In the genomic region with DNA sequence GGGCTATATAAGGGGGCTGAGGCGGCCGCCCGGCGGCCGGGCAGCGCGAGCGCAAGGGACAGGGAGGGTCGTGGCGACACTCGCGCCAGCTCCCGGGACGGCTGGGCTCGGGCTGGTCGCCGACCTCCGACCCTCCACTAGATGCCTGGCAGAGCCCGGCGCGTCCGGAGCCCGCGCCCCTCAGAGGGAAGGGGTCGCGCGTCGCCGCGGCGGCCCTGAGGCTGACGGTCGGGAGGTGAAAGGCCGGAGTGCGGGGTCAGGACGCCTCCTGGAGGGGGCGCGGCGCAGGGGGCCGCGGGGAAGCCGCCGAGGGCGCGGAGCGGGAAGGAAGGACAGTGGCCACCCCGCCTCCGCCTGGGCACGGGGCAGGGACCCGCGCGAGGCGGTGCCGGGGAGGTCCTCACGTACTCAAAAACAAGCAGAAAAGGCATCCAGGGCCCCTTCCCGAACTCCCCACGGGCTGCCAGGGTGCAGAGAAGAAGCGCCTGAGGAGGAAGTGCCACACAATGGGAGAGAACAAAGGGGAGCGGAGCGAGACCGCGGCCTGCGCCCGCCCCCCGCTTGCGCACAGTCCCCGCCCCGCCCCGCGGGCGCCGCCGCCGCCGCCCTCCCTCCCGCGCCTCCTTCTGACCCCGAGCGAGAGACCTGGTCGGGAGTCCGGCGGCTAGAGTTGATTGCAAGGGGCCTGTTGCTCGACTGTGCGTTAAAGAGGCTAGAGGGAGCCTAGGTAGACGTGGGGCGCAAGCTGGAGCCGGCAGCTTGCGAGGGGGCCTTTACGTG, we compare ENCODE assay signal across 8 cellular contexts. TPM values are rescaled to one million over a fixed set of nuclear protein-coding genes. Genes with fewer than 3 reads are reported as not detected.
DNase-seq lines count a peak whose midpoint lies in the region; ATAC-seq and TF ChIP-seq lines count a peak whose summit lies in the region.

No MANE protein-coding gene starts in this region.

- TF ChIP-seq CTCF in SK-N-SH (IDR thresholded peaks at IDR 0.05) (peak; percentile 43), ovary (IDR thresholded peaks at IDR 0.05) (peak; percentile 22 to 66 (median 65))

- no peaks in the 10 kb centered on the region for H4K20me1 ChIP-seq in GM23248 (ENCODE audit: insufficient read depth)
- 0 out of 2 replicates have a peak, but pooled peaks cover 4% of the 10 kb centered on the region for H4K20me1 ChIP-seq in Karpas-422 (ENCODE audit: insufficient read depth, low read depth, low read length)
- H4K20me1 ChIP-seq in SK-N-SH (ENCODE audit: insufficient read depth): peaks cover 17% of the 10 kb centered on the region

- H3K27me3 ChIP-seq in GM23248 (replicated peaks; ENCODE audit: insufficient read depth): no peaks in the 10 kb centered on the region
- 0 out of 2 replicates have a peak, but pooled peaks cover 2% of the 10 kb centered on the region for H3K27me3 ChIP-seq in Karpas-422 (ENCODE audit: low read length)
- no peaks in the 10 kb centered on the region for H3K27me3 ChIP-seq in SK-N-SH (ENCODE audit: insufficient read depth)
- no peaks in the 10 kb centered on the region for H3K27me3 ChIP-seq in ovary

- peak; percentile 78 for ATAC-seq in Right ventricle myocardium superior (ENCODE audit: poor library complexity)

- H2AFZ ChIP-seq in GM23248 (peak overlapping the region; percentile 55), Karpas-422 (ENCODE audit: low read length) (peak overlapping the region; percentile 36; the same call in 1 of the 2 replicates), SK-N-SH (ENCODE audit: low read depth) (0 out of 2 replicates have a peak overlapping the region, but pooled peaks have one; percentile 9)

- H3K4me2 ChIP-seq in GM23248 (ENCODE audit: unreplicated experiment) (peak overlapping the region; percentile 96), Karpas-422 (ENCODE audit: low read depth, low read length, poor library complexity, severe bottlenecking) (peak overlapping the region; percentile 91), SK-N-SH (peak overlapping the region; percentile 87)

- H3K9me3 ChIP-seq in GM23248 (ENCODE audit: low read depth): no peaks in the 10 kb centered on the region
- no peaks in the 10 kb centered on the region for H3K9me3 ChIP-seq in Karpas-422 (ENCODE audit: low read length)
- no peaks in the 10 kb centered on the region for H3K9me3 ChIP-seq in SK-N-SH
- no peaks in the 10 kb centered on the region for H3K9me3 ChIP-seq in ovary

- peak; percentile 12; the same call in 1 of the 2 replicates for TF ChIP-seq RAD21 in SK-N-SH (IDR thresholded peaks at IDR 0.05; ENCODE audit: low read length)

- TF ChIP-seq EP300 in SK-N-SH (IDR thresholded peaks at IDR 0.05; ENCODE audit: borderline replicate concordance in 1 of 2, low read depth in 1 of 2, low read length in 1 of 2): peak in 1 of 2 experiments; percentile 8; a peak in 2 of 4 replicates
- no peak for TF ChIP-seq EP300 in ovary (IDR thresholded peaks at IDR 0.05)

- DNase-seq in GDM1 (lab: John Stamatoyannopoulos, UW) (peak; percentile 46), GM23248 (peak; percentile 91), Karpas-422 (peak; percentile 87), SK-N-SH (peak; percentile 88), Right ventricle myocardium superior (peak; percentile 87), ovary (peak; percentile 75 to 89 (median 85))
- peak; percentile 29 for DNase-seq in activated naive CD8-positive, alpha-beta T cell treated with anti-CD3 and anti-CD28 coated beads, Interleukin-2, amount 50 U/mL, for 16 hours (ENCODE audit: low read depth, low spot score)

- 1 to 2% methylated on average over 35 to 70 of the region's 89 CpGs for WGBS in GM23248 (ENCODE audit: low coverage in 1 of 2, low lambda C conversion rate in 2 of 2, missing lambda C conversion rate in 2 of 2), 2 experiments
- 0% methylated on average over 9 of the region's 89 CpGs for WGBS in SK-N-SH (ENCODE audit: low lambda C conversion rate)
- WGBS in ovary, 3 donors: 1% methylated on average over 62 to 89 of the region's 89 CpGs
- under 1% methylated on average over 89 of the region's 89 CpGs for WGBS in urinary bladder

- H3K9me2 ChIP-seq in GM23248 (ENCODE audit: insufficient read depth): no peaks in the 10 kb centered on the region
- H3K9me2 ChIP-seq in Karpas-422 (replicated peaks; ENCODE audit: insufficient read depth, low read length): no peaks in the 10 kb centered on the region
- H3K9me2 ChIP-seq in SK-N-SH: no peaks in the 10 kb centered on the region

- peak; percentile 87 for TF ChIP-seq POLR2A in ovary (IDR thresholded peaks at IDR 0.05)

- H3K4me1 ChIP-seq in GM23248 (ENCODE audit: insufficient read depth) (peaks cover 19% of the 10 kb centered on the region), Karpas-422 (ENCODE audit: low read length) (peaks cover 40% of the 10 kb centered on the region), SK-N-SH (ENCODE audit: control insufficient read depth in 1 of 2, insufficient read depth in 2 of 2, low read depth in 1 of 2, low read length in 1 of 2) (peaks cover 3 to 19% of the 10 kb centered on the region in 2 experiments; a peak in 2 of 4 replicates), ovary (ENCODE audit: insufficient read depth) (peaks cover 3% of the 10 kb centered on the region), urinary bladder (ENCODE audit: insufficient read depth) (no peaks in the 10 kb centered on the region)

- no peaks in the 10 kb centered on the region for H3K36me3 ChIP-seq in GM23248 (ENCODE audit: low read depth)
- H3K36me3 ChIP-seq in Karpas-422 (ENCODE audit: insufficient read depth, low read length): no peaks in the 10 kb centered on the region
- H3K36me3 ChIP-seq in SK-N-SH (replicated peaks in 1 of 2; ENCODE audit: control insufficient read depth in 1 of 2, insufficient read depth in 2 of 2, low read length in 1 of 2): peaks cover 0 to 4% of the 10 kb centered on the region in 2 experiments
- H3K36me3 ChIP-seq in ovary: no peaks in the 10 kb centered on the region
- H3K36me3 ChIP-seq in urinary bladder (ENCODE audit: insufficient read depth): no peaks in the 10 kb centered on the region

- in situ Hi-C loops in GM23248 (cut with MboI): loop anchor here (10.0 kb wide), 1 partner anchor 308 kb away; no protein-coding TSS in a partner anchor

- intact Hi-C loops in Right ventricle myocardium superior (cut with DNase I): loop anchor here (5.0 to 10.0 kb wide), 3 partner anchors 171 to 308 kb away; no protein-coding TSS in a partner anchor
- intact Hi-C loops in ovary (cut with DNase I): loop anchor here in 2 of 4 donors (5.0 to 10.0 kb wide), 4 partner anchors 34 to 182 kb away; no protein-coding TSS in a partner anchor

- CTCF ChIA-PET in SK-N-SH (lab: Yijun Ruan, JAX): interaction anchor here (0.5 to 10.4 kb wide), 20 partner anchors 14 to 366 kb away, joined by 3 to 87 read pairs (median 4); no protein-coding TSS in a partner anchor

- H3K27ac ChIP-seq in GM23248 (peak overlapping the region; percentile 98), Karpas-422 (ENCODE audit: low read length) (peak overlapping the region; percentile 87), SK-N-SH (ENCODE audit: low read depth in 2 of 2, low read length in 1 of 2) (peak overlapping the region; percentile 97 to 99), ovary (peak overlapping the region; percentile 100), urinary bladder (ENCODE audit: low read depth) (peak overlapping the region; percentile 100)

- H3K4me3 ChIP-seq in GM23248 (peak overlapping the region; percentile 83), Karpas-422 (ENCODE audit: low read length) (peak overlapping the region; percentile 84), SK-N-SH (ENCODE audit: low read depth in 2 of 2, low read length in 1 of 2) (peak overlapping the region; percentile 63 to 66), ovary (peak overlapping the region; percentile 94), urinary bladder (ENCODE audit: low read depth, low read length) (peak overlapping the region; percentile 89)

- H3F3A ChIP-seq in GM23248 (ENCODE audit: insufficient read depth): peaks cover 57% of the 10 kb centered on the region
- peaks cover 29% of the 10 kb centered on the region for H3F3A ChIP-seq in SK-N-SH (replicated peaks; ENCODE audit: insufficient read depth)

- POLR2A ChIA-PET in SK-N-SH (lab: Yijun Ruan, JAX): interaction anchor here (0.5 to 5.5 kb wide), 52 partner anchors 11 to 460 kb away, joined by 3 to 70 read pairs (median 4); no protein-coding TSS in a partner anchor

- H3K79me2 ChIP-seq in GM23248 (ENCODE audit: insufficient read depth) (peaks cover 42% of the 10 kb centered on the region), Karpas-422 (ENCODE audit: low read length) (no peaks in the 10 kb centered on the region), SK-N-SH (ENCODE audit: insufficient read depth) (peaks cover 50% of the 10 kb centered on the region)

- peak overlapping the region; percentile 100 for H3K9ac ChIP-seq in GM23248
- peak overlapping the region; percentile 97 for H3K9ac ChIP-seq in Karpas-422 (ENCODE audit: low read length)
- H3K9ac ChIP-seq in SK-N-SH: peak overlapping the region; percentile 98

TF ChIP-seq in SK-N-SH, 30 proteins besides CTCF, POLR2A, EP300 and RAD21 (continues in another document):
- TF ChIP-seq MAX (IDR thresholded peaks at IDR 0.05; ENCODE audit: low read depth) (no peak; the same call in 1 of the 2 replicates), GATA2 (CRISPR knock-in tag; IDR thresholded peaks at IDR 0.05) (no peak), SIN3A (IDR thresholded peaks at IDR 0.05; ENCODE audit: borderline replicate concordance, low read depth, low read length) (no peak), MEF2A (IDR thresholded peaks at IDR 0.05; ENCODE audit: borderline replicate concordance, low read depth) (peak; percentile 95), RFX5 (IDR thresholded peaks at IDR 0.05; ENCODE audit: low read length) (no peak), GABPA (IDR thresholded peaks at IDR 0.05; ENCODE audit: low read depth) (no peak), RXRA (IDR thresholded peaks at IDR 0.05; ENCODE audit: borderline replicate concordance, low read depth) (peak; percentile 43; the same call in 1 of the 2 replicates), TEAD4 (IDR thresholded peaks at IDR 0.05; ENCODE audit: borderline replicate concordance, insufficient read depth) (no peak), POLR2AphosphoS5 (IDR thresholded peaks at IDR 0.05; ENCODE audit: low read depth, low read length) (peak; percentile 93), NRF1 (IDR thresholded peaks at IDR 0.05; ENCODE audit: low read depth, low read length) (peak; percentile 55)

RNA-seq across cellular contexts. Expression of gene KLF7, which starts 0.8 kb away (rescaled TPM):
- total RNA-seq in GM23248 (2014; rRNA removed; shearing (Covaris generic)): 22.5 and 43.0 TPM in 2 replicates
- polyA plus RNA-seq in GM23248 (2016; fragmentation: Nextera tagmentation; extraction: Ambion mirVana): 35.8 and 39.4 TPM in 2 replicates
- total RNA-seq in Karpas-422 (2014; rRNA removed; shearing (Covaris generic); ENCODE audit: low replicate concordance): 6.5 and 8.8 TPM in 2 replicates
- polyA plus RNA-seq in SK-N-SH (2012; rRNA removed): 7.5 and 12.8 TPM in 2 replicates
- 4.9 and 5.2 TPM in 2 replicates for polyA plus RNA-seq in SK-N-SH (2012; cell fraction: cytosol; rRNA removed)
- 12.9 and 16.8 TPM in 2 replicates for polyA plus RNA-seq in SK-N-SH (2012; cell fraction: nucleus; rRNA removed)
- 19.2 TPM for total RNA-seq in Right ventricle myocardium superior
- 10 to 100 TPM; 14.4 to 68.1 (median 37.1) TPM for total RNA-seq in ovary
- 10 to 100 TPM in 1 of 2 donors, 1 to 10 TPM in 1; 9.5 to 31.2 TPM for polyA plus RNA-seq in ovary
- 30.3 TPM for total RNA-seq in urinary bladder
- 15.1 TPM for polyA plus RNA-seq in urinary bladder

Comparison
In these comparisons a context has a peak if more than half of its experiments do, and no peak if none do; other contexts are left out.
1. Peak in every context shown above with its lines: DNase-seq, ATAC-seq, H3K4me3 ChIP-seq and H3K27ac ChIP-seq.
2. DNase-seq: peak in every context shown above with its lines; median percentile 91 in GM23248; 88 in SK-N-SH; 87 in Karpas-422; 87 in Right ventricle myocardium superior; 85 in ovary; 46 in GDM1; 29 in activated naive CD8-positive, alpha-beta T cell treated with anti-CD3 and anti-CD28 coated beads, Interleukin-2, amount 50 U/mL, for 16 hours.